21 cellular contexts compared by ENCODE assay signal in the genomic region with DNA sequence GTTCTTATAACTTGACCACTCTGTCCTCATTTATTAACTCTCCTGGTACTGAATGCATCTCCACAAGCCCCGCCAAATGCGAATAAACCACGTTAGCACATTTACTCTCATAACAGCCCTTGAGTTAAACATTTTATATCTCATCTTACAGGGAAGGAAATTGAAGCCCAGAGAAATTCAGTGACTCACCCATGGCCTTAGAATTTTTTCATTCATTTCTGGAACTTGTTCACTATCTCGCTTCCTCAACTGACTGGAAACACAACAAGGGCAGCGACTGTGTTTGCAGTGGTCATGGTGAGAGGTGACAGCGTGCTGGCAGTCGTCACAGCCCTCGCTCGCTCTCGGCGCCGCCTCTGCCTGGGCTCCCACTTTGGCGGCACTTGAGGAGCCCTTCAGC. TPM values are rescaled to one million over a fixed set of nuclear protein-coding genes. Genes with fewer than 3 reads are reported as not detected.
DNase-seq lines count a peak whose midpoint lies in the region; ATAC-seq and TF ChIP-seq lines count a peak whose summit lies in the region.
"Had no signal": no experiment of that assay in that cellular context is flagged by ENCODE, and none has a peak within 500 bp of the region (broad histone marks: within the 10 kb centered on the region; RNA-seq: fewer than 3 reads in every experiment).

No MANE protein-coding gene starts in this region.

- H2BK15ac ChIP-seq in IMR-90 (ENCODE audit: low read depth, low read length), result no peak overlapping the region

- 77% methylated on average over 3 of the region's 13 CpGs; no CpG with 5 or more reads in 1 of the 2 experiments for WGBS in IMR-90 (ENCODE audit: extremely low coverage in 2 of 2, insufficient read length in 1 of 2), 2 experiments

- TF ChIP-seq POLR2A in IMR-90 (IDR thresholded peaks at IDR 0.05; ENCODE audit: low read depth, low read length), result no peak

- H3K9ac ChIP-seq in IMR-90 (ENCODE audit: low read depth, low read length), result no peak overlapping the region
- no peak overlapping the region for H3K9ac ChIP-seq in adipocyte (ENCODE audit: low read length)
- H3K9ac ChIP-seq in fibroblast of lung (ENCODE audit: insufficient read depth, low read length), result no peak overlapping the region
- H3K9ac ChIP-seq: KMS-11 had no signal

- POLR2A ChIA-PET in IMR-90 (lab: Charles Lee; ENCODE audit: unreplicated experiment), result no interaction called here

- H3K4me2 ChIP-seq in IMR-90 (ENCODE audit: low read depth, low read length), result no peak overlapping the region
- no peak overlapping the region for H3K4me2 ChIP-seq in fibroblast of lung (ENCODE audit: extremely low read depth, insufficient read depth, low read length)
- no peak overlapping the region for H3K4me2 ChIP-seq in osteoblast (ENCODE audit: insufficient read depth, low read length)
- H3K4me2 ChIP-seq: KMS-11 had no signal

- no peaks in the 10 kb centered on the region for H3K9me1 ChIP-seq in IMR-90 (ENCODE audit: insufficient read depth, low read length)

- H3K27me3 ChIP-seq in IMR-90 (ENCODE audit: control insufficient read depth, insufficient read depth, low read length), result peaks cover 5% of the 10 kb centered on the region
- peaks cover 14% of the 10 kb centered on the region for H3K27me3 ChIP-seq in adipocyte (replicated peaks; ENCODE audit: control insufficient read depth, insufficient read depth, low read length)
- no peaks in the 10 kb centered on the region for H3K27me3 ChIP-seq in fibroblast of lung (ENCODE audit: control insufficient read depth, insufficient read depth, low read length)
- no peaks in the 10 kb centered on the region for H3K27me3 ChIP-seq in osteoblast (ENCODE audit: insufficient read depth, low read length)

- intact Hi-C loops in IMR-90 (cut with micrococcal nuclease), result no loop called here

- TF ChIP-seq CTCF in IMR-90 (conservative IDR thresholded peaks at IDR 0.05; ENCODE audit: low read depth, low read length), result no peak
- no peak for TF ChIP-seq CTCF in fibroblast of lung (conservative IDR thresholded peaks at IDR 0.05 in 1 of 2, IDR thresholded peaks at IDR 0.05 in 1 of 2; ENCODE audit: low read depth in 1 of 2, low read length in 2 of 2)
- TF ChIP-seq CTCF in osteoblast (IDR thresholded peaks at IDR 0.05; ENCODE audit: extremely low read depth, low read depth, low read length), result no peak

- ATAC-seq in IMR-90 (ENCODE audit: low read depth) (peak; percentile 61), GM21717 (IDR thresholded peaks at IDR 0.05; ENCODE audit: unreplicated experiment) (no peak)
- ATAC-seq: HepG2 had no signal

- H2BK20ac ChIP-seq in IMR-90 (ENCODE audit: low read depth, low read length), result no peak overlapping the region

- no peak overlapping the region for H3K4ac ChIP-seq in IMR-90 (ENCODE audit: low read depth, low read length)

- in situ Hi-C loops in IMR-90 (cut with MboI; ENCODE audit: low sequenced_read_pairs) (no loop called here), ACHN (cut with HindIII; ENCODE audit: low pct_ligation_motif_present, low pct_unique_long_range_greater_than_20kb, low sequenced_read_pairs) (no loop called here)

- H3K4me3 ChIP-seq in IMR-90 (ENCODE audit: insufficient read depth, low read depth, low read length) (no peak overlapping the region), adipocyte (ENCODE audit: low read length) (no peak overlapping the region), fibroblast of lung (replicated peaks in 1 of 4; ENCODE audit: control extremely low read depth in 1 of 4, insufficient read depth in 1 of 4, low read depth in 3 of 4, low read length in 4 of 4) (no peak overlapping the region), osteoblast (ENCODE audit: insufficient read depth, low read length) (no peak overlapping the region)

- H4K20me1 ChIP-seq in IMR-90 (ENCODE audit: insufficient read depth, low read length) (no peaks in the 10 kb centered on the region), fibroblast of lung (ENCODE audit: control insufficient read depth, extremely low read depth, insufficient read depth, low read length) (no peaks in the 10 kb centered on the region), osteoblast (ENCODE audit: insufficient read depth, low read length) (no peaks in the 10 kb centered on the region)

- TF ChIP-seq RAD21 in IMR-90 (IDR thresholded peaks at IDR 0.05; ENCODE audit: low read length), result no peak

- H3K27ac ChIP-seq in IMR-90 (ENCODE audit: insufficient read depth, low read length) (no peak overlapping the region), fibroblast of lung (ENCODE audit: insufficient read depth, low read length) (no peak overlapping the region), osteoblast (ENCODE audit: low read depth, low read length) (no peak overlapping the region)
- H3K27ac ChIP-seq: KMS-11 had no signal

- no TSS peak for BruUV-seq in IMR-90 (replicated peaks; lab: Mats Ljungman, UMichigan)

- CTCF ChIA-PET in IMR-90 (lab: Yijun Ruan, JAX), result no interaction called here

- H3K14ac ChIP-seq in IMR-90 (replicated peaks; ENCODE audit: low read depth, low read length), result no peak overlapping the region

- H3K9me3 ChIP-seq in IMR-90 (ENCODE audit: control insufficient read depth, insufficient read depth, low read length) (no peaks in the 10 kb centered on the region; the same call in 1 of the 2 replicates), adipocyte (ENCODE audit: control insufficient read depth, low read length) (no peaks in the 10 kb centered on the region), fibroblast of lung (ENCODE audit: control insufficient read depth, insufficient read depth, low read depth, low read length) (no peaks in the 10 kb centered on the region), osteoblast (ENCODE audit: low read depth, low read length) (no peaks in the 10 kb centered on the region)

- H2BK5ac ChIP-seq in IMR-90 (ENCODE audit: low read depth, low read length, poor library complexity, severe bottlenecking), result no peak overlapping the region

- H3K36me3 ChIP-seq in IMR-90 (ENCODE audit: control insufficient read depth, insufficient read depth, low read length) (no peaks in the 10 kb centered on the region), adipocyte (ENCODE audit: control insufficient read depth, insufficient read depth, low read length, severe bottlenecking) (no peaks in the 10 kb centered on the region), fibroblast of lung (ENCODE audit: control insufficient read depth, insufficient read depth, low read length) (no peaks in the 10 kb centered on the region), osteoblast (ENCODE audit: insufficient read depth, low read length) (no peaks in the 10 kb centered on the region)

- H3K4me1 ChIP-seq in IMR-90 (ENCODE audit: control insufficient read depth, insufficient read depth, low read length), result peaks cover 7% of the 10 kb centered on the region
- no peaks in the 10 kb centered on the region for H3K4me1 ChIP-seq in adipocyte (ENCODE audit: control insufficient read depth, insufficient read depth, low read length)
- H3K4me1 ChIP-seq in fibroblast of lung (ENCODE audit: control insufficient read depth, extremely low read depth, insufficient read depth, low read length), result no peaks in the 10 kb centered on the region
- H3K4me1 ChIP-seq in osteoblast (ENCODE audit: insufficient read depth, low read length), result no peaks in the 10 kb centered on the region

- H4K5ac ChIP-seq in IMR-90 (ENCODE audit: low read depth, low read length), result no peak overlapping the region

- no peak overlapping the region for H4K8ac ChIP-seq in IMR-90 (ENCODE audit: low read depth in 2 of 2, low read length in 2 of 2)

- dilution Hi-C loops in IMR-90 (cut with HindIII; ENCODE audit: low sequenced_read_pairs, unreplicated experiment), result no loop called here

- DNase-seq in IMR-90 (peak; percentile 53), adipocyte (ENCODE audit: low read depth) (peak; percentile 19), fibroblast of lung (ENCODE audit: low read depth in 2 of 2) (peak; percentile 36 to 44), osteoblast (ENCODE audit: insufficient read length, low spot score, missing footprints) (peak; percentile 90), Kasumi-1 (lab: John Stamatoyannopoulos, UW) (no peak), ACHN (no peak), NCI-H1436 (lab: John Stamatoyannopoulos, UW) (no peak)
- DNase-seq: C1 segment of cervical spinal cord; CD8-positive, alpha-beta memory T cell; DMS79; H7; HFFc6; NCI-H1436 treated with DMSO at 0.1 percent for 48 hours; NCI-H2081; NCI-H446 treated with DMSO at 0.1 percent for 48 hours; NCI-H69 had no signal

- H2AK5ac ChIP-seq in IMR-90 (ENCODE audit: low read depth, low read length), result no peak overlapping the region

- no peaks in the 10 kb centered on the region for H3K79me1 ChIP-seq in IMR-90 (ENCODE audit: low read depth in 1 of 2, low read length in 2 of 2)

- H3K79me2 ChIP-seq in fibroblast of lung (ENCODE audit: control insufficient read depth, insufficient read depth, low read length), result no peaks in the 10 kb centered on the region
- no peaks in the 10 kb centered on the region for H3K79me2 ChIP-seq in osteoblast (ENCODE audit: insufficient read depth, low read length)

- no peak overlapping the region for H3K56ac ChIP-seq in IMR-90 (ENCODE audit: extremely low read depth, insufficient read depth, low read length)

- H2AK9ac ChIP-seq in IMR-90 (replicated peaks; ENCODE audit: low read depth, low read length, poor library complexity), result no peak overlapping the region

- H3K23ac ChIP-seq in IMR-90 (ENCODE audit: low read depth, low read length), result no peak overlapping the region

- no peak overlapping the region for H4K91ac ChIP-seq in IMR-90 (ENCODE audit: insufficient read depth, low read depth, low read length)

- no peak overlapping the region for H2BK120ac ChIP-seq in IMR-90 (ENCODE audit: low read depth, low read length)

- H2AFZ ChIP-seq in IMR-90 (replicated peaks; ENCODE audit: low read length, poor library complexity) (no peak overlapping the region), fibroblast of lung (ENCODE audit: low read length) (no peak overlapping the region), osteoblast (ENCODE audit: low read length) (no peak overlapping the region)

- H3K18ac ChIP-seq in IMR-90 (ENCODE audit: low read depth, low read length), result no peak overlapping the region

RNA-seq across cellular contexts. Expression of a gene that starts 39.5 kb away (rescaled TPM):
- total RNA-seq in IMR-90 (2012; rRNA removed) (0.54 and 0.56 TPM in 2 replicates), fibroblast of lung (9.2 and 15.5 TPM in 2 replicates), osteoblast (5.8 and 6.5 TPM in 2 replicates)
- polyA plus RNA-seq in IMR-90 (2012; rRNA removed) (1.3 and 1.4 TPM in 2 replicates), fibroblast of lung (10.6 and 11.2 TPM in 2 replicates)
- 0.77 and 1.6 TPM in 2 replicates for polyA plus RNA-seq in IMR-90 (2012; cell fraction: cytosol; rRNA removed)
- 0.96 and 2.3 TPM in 2 replicates for polyA plus RNA-seq in IMR-90 (2012; cell fraction: nucleus; rRNA removed; ENCODE audit: low replicate concordance)
- polyA plus RNA-seq in fibroblast of lung (2012), result 7.4 and 10.6 TPM in 2 replicates
- 3.5 and 5.3 TPM in 2 replicates for polyA minus RNA-seq in fibroblast of lung (ENCODE audit: low replicate concordance)
- total RNA-seq: HepG2, MCF 10A, SK-MEL-5 had no signal
- polyA plus RNA-seq: HepG2 had no signal

Comparison
In these comparisons a context has a peak if more than half of its experiments do, and no peak if none do; other contexts are left out.
1. DNase-seq: peak in IMR-90 (single experiment), adipocyte (single experiment), fibroblast of lung (2 of 2) and osteoblast (single experiment); none in Kasumi-1 (0 of 2), ACHN (single experiment) and NCI-H1436 (single experiment).